Comparison of ENCODE assay signal across 10 cellular contexts in genomic region chr12:109890620-109891019, GRCh38. TPM values are rescaled to one million over a fixed set of nuclear protein-coding genes. Genes with fewer than 3 reads are reported as not detected.
"Had no signal": no experiment of that assay in that cellular context is flagged by ENCODE, and none has a peak within 500 bp of the region (broad histone marks: within the 10 kb centered on the region; RNA-seq: fewer than 3 reads in every experiment).

No MANE protein-coding gene starts in this region.

- H3K4me1 ChIP-seq: pancreas, thyroid gland had no signal

- H3K27ac ChIP-seq: pancreas, thyroid gland had no signal

- H3K9me3 ChIP-seq: heart left ventricle, pancreas, thyroid gland had no signal

- H3K27me3 ChIP-seq: heart left ventricle, pancreas, thyroid gland had no signal

- DNase-seq: activated CD4-positive, alpha-beta T cell treated with anti-CD3 and anti-CD28 coated beads, Interleukin-2, amount 50 U/mL, for 1 hour; activated naive CD4-positive, alpha-beta T cell; activated naive CD8-positive, alpha-beta T cell treated with anti-CD3 and anti-CD28 coated beads, Interleukin-2, amount 50 U/mL, for 24 hours; activated T-cell treated with anti-CD3 and anti-CD28 coated beads, Interleukin-2, amount 50 U/mL, for 48 hours; foreskin melanocyte; heart left ventricle; pancreas; small intestine; thyroid gland had no signal

- H3K4me3 ChIP-seq: heart left ventricle, pancreas, thyroid gland had no signal

- H3K36me3 ChIP-seq: heart left ventricle, pancreas, thyroid gland had no signal

RNA-seq across cellular contexts. Expression of gene TRPV4, which starts 57.4 kb away (rescaled TPM):
- total RNA-seq: T-helper 2 cell treated with Interferon-gamma antibody and Interleukin-4, amounts not matched to agents 100 ng/mL and 5 ng/mL, for 36 hours had no signal
